In genomic region chr6:15888798-15889772, GRCh38 we compare ENCODE assay signal across 25 cellular contexts.
DNase-seq lines count a peak whose midpoint lies in the region; ATAC-seq, FAIRE-seq and TF ChIP-seq lines count a peak whose summit lies in the region.
"Had no signal": no experiment of that assay in that cellular context is flagged by ENCODE, and none has a peak within 500 bp of the region (broad histone marks: within the 10 kb centered on the region; RNA-seq: fewer than 3 reads in every experiment).

No MANE protein-coding gene starts in this region.

- TF ChIP-seq POLR2A in GM12878 (IDR thresholded peaks at IDR 0.05; ENCODE audit: low read depth, low read length): no peak

- TF ChIP-seq CTCF in CD14-positive monocyte (IDR thresholded peaks at IDR 0.05): no peak
- no peak for TF ChIP-seq CTCF in GM12878 (IDR thresholded peaks at IDR 0.05 in 2 of 3, conservative IDR thresholded peaks at IDR 0.05 in 1 of 3; ENCODE audit: control insufficient read depth in 2 of 3, extremely low read depth in 1 of 3, insufficient read depth in 1 of 3, low read depth in 3 of 3, low read length in 3 of 3)
- TF ChIP-seq CTCF in heart right ventricle (IDR thresholded peaks at IDR 0.05): no peak
- no peak for TF ChIP-seq CTCF in omental fat pad (IDR thresholded peaks at IDR 0.05)

- peaks cover 0 to 3% (median 3%) of the 10 kb centered on the region in 7 donors for H3K9me3 Mint-ChIP-seq in CD14-positive monocyte

- SMC1A ChIA-PET in GM12878 (lab: Charles Lee; ENCODE audit: uncharacterized antibody, unreplicated experiment): interaction anchor here (0.8 to 6.3 kb wide), 7 partner anchors 7 to 294 kb away, joined by 3 to 73 read pairs (median 23); no protein-coding TSS in a partner anchor

- DNase-seq in CD14-positive monocyte (ENCODE audit: low spot score) (no peak), GM12878 (ENCODE audit: low read depth, low spot score) (no peak), heart right ventricle (no peak), omental fat pad (ENCODE audit: low spot score) (no peak), COLO829 (ENCODE audit: low spot score) (no peak), T-helper 17 cell (no peak)
- DNase-seq: activated CD4-positive, alpha-beta memory T cell treated with anti-CD3 and anti-CD28 coated beads, Interleukin-2, amount 10 ng/mL, durations not matched to agents 7 days and 5 days; activated CD4-positive, CD25-positive, alpha-beta regulatory T cell; activated gamma-delta T cell treated with Interleukin-2 at 50 U/mL for 16 hours; activated T-cell treated with anti-CD3 and anti-CD28 coated beads for 4 hours; CD4-positive, CD25-positive, alpha-beta regulatory T cell; gastrocnemius medialis; GF-D8; H7; Kasumi-1; left colon; NCI-H1105 treated with DMSO at 0.1 percent for 48 hours; NCI-H2107; NCI-H510A treated with DMSO at 0.1 percent for 48 hours; stimulated activated CD4-positive, alpha-beta T cell treated with anti-CD3 and anti-CD28 coated beads, Interleukin-12 subunit alpha, Interleukin-12 subunit beta, amount 100 ng/mL, for 4 hours; T1000 had no signal

- no peak overlapping the region for H3K4me3 ChIP-seq in GM12878
- H3K4me3 ChIP-seq in heart right ventricle: no peak overlapping the region
- H3K4me3 ChIP-seq: gastrocnemius medialis had no signal

- H2AFZ ChIP-seq in GM12878 (ENCODE audit: control insufficient read depth, low read depth, low read length): no peak overlapping the region

- H3K79me2 ChIP-seq in GM12878 (ENCODE audit: control insufficient read depth, insufficient read depth, low read length): no peaks in the 10 kb centered on the region

- H3K36me3 ChIP-seq in GM12878 (ENCODE audit: control insufficient read depth in 2 of 2, insufficient read depth in 2 of 2, low read length in 1 of 2): no peaks in the 10 kb centered on the region
- H3K36me3 ChIP-seq in heart right ventricle: no peaks in the 10 kb centered on the region
- H3K36me3 ChIP-seq: gastrocnemius medialis, neutrophil had no signal

- H3K27me3 Mint-ChIP-seq in CD14-positive monocyte (ENCODE audit: low read depth in 3 of 3) (peaks cover 0 to 1% (median 0%) of the 10 kb centered on the region in 3 donors), T-helper 17 cell (peaks cover 23% of the 10 kb centered on the region)

- H3K36me3 Mint-ChIP-seq in CD14-positive monocyte (no peaks in the 10 kb centered on the region), T-helper 17 cell (ENCODE audit: low read depth) (no peaks in the 10 kb centered on the region)
- H3K36me3 Mint-ChIP-seq: CD4-positive, CD25-positive, alpha-beta regulatory T cell had no signal

- WGBS in GM12878 (ENCODE audit: insufficient coverage, insufficient replicate concordance, low lambda C conversion rate, missing lambda C conversion rate): 83% methylated on average over 10 of the region's 10 CpGs
- 71 to 72% methylated on average over 10 of the region's 10 CpGs for WGBS in heart right ventricle, 2 donors

- intact Hi-C loops in CD14-positive monocyte (cut with micrococcal nuclease) (no loop called here), GM12878 (cut with micrococcal nuclease; ENCODE audit: unreplicated experiment) (no loop called here), heart right ventricle (cut with DNase I) (loop anchor here in 1 of 10 donors (10.0 kb wide), 1 partner anchor 194 kb away; no protein-coding TSS in a partner anchor)

- peak overlapping the region in 1 of 2 donors; percentile 35 for H3K4me3 Mint-ChIP-seq in CD14-positive monocyte
- no peak overlapping the region for H3K4me3 Mint-ChIP-seq in T-helper 17 cell
- H3K4me3 Mint-ChIP-seq: activated CD4-positive, alpha-beta memory T cell treated with anti-CD3 and anti-CD28 coated beads, Interleukin-2, amount 10 ng/mL, durations not matched to agents 7 days and 5 days; CD4-positive, CD25-positive, alpha-beta regulatory T cell had no signal

- FAIRE-seq in GM12878 (lab: Jason Lieb, UNC): no peak

- H3K27ac Mint-ChIP-seq in CD14-positive monocyte (peak overlapping the region; percentile 33 to 87 (median 68)), T-helper 17 cell (no peak overlapping the region)
- H3K27ac Mint-ChIP-seq: activated CD4-positive, alpha-beta memory T cell treated with anti-CD3 and anti-CD28 coated beads, Interleukin-2, amount 10 ng/mL, durations not matched to agents 7 days and 5 days; CD4-positive, CD25-positive, alpha-beta regulatory T cell had no signal

- ATAC-seq in GM12878 (no peak), heart right ventricle (peak; percentile 55 to 86 (median 68)), omental fat pad (ENCODE audit: low FRiP score) (peak; percentile 72), HG02763 (IDR thresholded peaks at IDR 0.05; ENCODE audit: unreplicated experiment) (no peak), HG02973 (IDR thresholded peaks at IDR 0.05; ENCODE audit: unreplicated experiment) (no peak), T-helper 17 cell (no peak)
- ATAC-seq: gastrocnemius medialis, left colon, SK-N-SH treated with all-trans-retinoic acid at 6 μM for 48 hours had no signal

- RAD21 ChIA-PET in GM12878 (lab: Charles Lee; ENCODE audit: unreplicated experiment): interaction anchor here (0.6 to 2.1 kb wide), 5 partner anchors 12 to 240 kb away, joined by 3 to 31 read pairs (median 5); partner anchors contain the start of gene MYLIP

- no peak overlapping the region for H3K4me2 ChIP-seq in GM12878 (ENCODE audit: control insufficient read depth, insufficient read depth)

- in situ Hi-C loops in GM12878 (cut with MboI): no loop called here

- TF ChIP-seq RAD21 in GM12878 (IDR thresholded peaks at IDR 0.05; ENCODE audit: insufficient read depth, low read depth, low read length): no peak

- H3K4me1 ChIP-seq in GM12878 (ENCODE audit: control insufficient read depth, insufficient read depth, low read length): peaks cover 10% of the 10 kb centered on the region; the same call in 1 of the 2 replicates
- peaks cover 0 to 36% (median 9%) of the 10 kb centered on the region in 9 donors for H3K4me1 ChIP-seq in heart right ventricle

- no peak overlapping the region for H3K9ac ChIP-seq in GM12878 (ENCODE audit: control insufficient read depth, insufficient read depth, low read length)

- POLR2A ChIA-PET in GM12878 (lab: Charles Lee): interaction anchor here (0.6 to 1.7 kb wide), 4 partner anchors 8 to 16 kb away, joined by 3 to 9 read pairs (median 8); no protein-coding TSS in a partner anchor

- H3K9me3 ChIP-seq in GM12878 (replicated peaks; ENCODE audit: control insufficient read depth, insufficient read depth, low read length) (peaks cover 3% of the 10 kb centered on the region; the same call in 2 of the 3 replicates), heart right ventricle (peaks cover 0 to 13% (median 2%) of the 10 kb centered on the region in 11 donors), T-helper 17 cell (ENCODE audit: control insufficient read depth, low read length, poor library complexity, severe bottlenecking) (no peaks in the 10 kb centered on the region)
- H3K9me3 ChIP-seq: gastrocnemius medialis, neutrophil had no signal

- peaks cover 66% of the 10 kb centered on the region for H3K4me1 Mint-ChIP-seq in CD14-positive monocyte
- H3K4me1 Mint-ChIP-seq in T-helper 17 cell: peaks cover 4% of the 10 kb centered on the region
- H3K4me1 Mint-ChIP-seq: CD4-positive, CD25-positive, alpha-beta regulatory T cell had no signal

- BruUV-seq in GM12878 (replicated peaks; lab: Mats Ljungman, UMichigan): no TSS peak

- no peaks in the 10 kb centered on the region for H3K27me3 ChIP-seq in GM12878 (replicated peaks in 1 of 2; ENCODE audit: control insufficient read depth in 2 of 2, insufficient read depth in 2 of 2, low read length in 1 of 2)
- no peaks in the 10 kb centered on the region for H3K27me3 ChIP-seq in heart right ventricle
- H3K27me3 ChIP-seq: gastrocnemius medialis, neutrophil had no signal

- TF ChIP-seq EP300 in GM12878 (IDR thresholded peaks at IDR 0.05; ENCODE audit: borderline replicate concordance in 1 of 2, control insufficient read depth in 1 of 2, low read depth in 2 of 2, low read length in 2 of 2): no peak

- H3K27ac ChIP-seq in GM12878 (ENCODE audit: control insufficient read depth, insufficient read depth) (no peak overlapping the region), heart right ventricle (peak overlapping the region in 4 of 10 donors; percentile 0 to 44 (median 6))
- H3K27ac ChIP-seq: gastrocnemius medialis, neutrophil had no signal

- no peaks in the 10 kb centered on the region for H4K20me1 ChIP-seq in GM12878 (ENCODE audit: control insufficient read depth, insufficient read depth)

- CTCF ChIA-PET in GM12878 (lab: Yijun Ruan, JAX): interaction anchor here (0.7 to 2.8 kb wide), 5 partner anchors 12 to 206 kb away, joined by 3 to 15 read pairs (median 5); no protein-coding TSS in a partner anchor

TF ChIP-seq in GM12878, 131 proteins besides CTCF, POLR2A, EP300 and RAD21 (continues in another document):
- TF ChIP-seq CREM (IDR thresholded peaks at IDR 0.05; ENCODE audit: low read depth): no peak
- peak; percentile 75; the same call in 1 of the 2 replicates for TF ChIP-seq HSF1 (IDR thresholded peaks at IDR 0.05; ENCODE audit: low read depth, low read length)

Comparison
In these comparisons a context has a peak if more than half of its experiments do, and no peak if none do; other contexts are left out.
1. ATAC-seq: peak in heart right ventricle (8 of 8) and omental fat pad (single experiment); none in GM12878 (single experiment), HG02763 (single experiment), HG02973 (single experiment) and T-helper 17 cell (single experiment).